ENCODE assay signal across 8 cellular contexts in the genomic region with DNA sequence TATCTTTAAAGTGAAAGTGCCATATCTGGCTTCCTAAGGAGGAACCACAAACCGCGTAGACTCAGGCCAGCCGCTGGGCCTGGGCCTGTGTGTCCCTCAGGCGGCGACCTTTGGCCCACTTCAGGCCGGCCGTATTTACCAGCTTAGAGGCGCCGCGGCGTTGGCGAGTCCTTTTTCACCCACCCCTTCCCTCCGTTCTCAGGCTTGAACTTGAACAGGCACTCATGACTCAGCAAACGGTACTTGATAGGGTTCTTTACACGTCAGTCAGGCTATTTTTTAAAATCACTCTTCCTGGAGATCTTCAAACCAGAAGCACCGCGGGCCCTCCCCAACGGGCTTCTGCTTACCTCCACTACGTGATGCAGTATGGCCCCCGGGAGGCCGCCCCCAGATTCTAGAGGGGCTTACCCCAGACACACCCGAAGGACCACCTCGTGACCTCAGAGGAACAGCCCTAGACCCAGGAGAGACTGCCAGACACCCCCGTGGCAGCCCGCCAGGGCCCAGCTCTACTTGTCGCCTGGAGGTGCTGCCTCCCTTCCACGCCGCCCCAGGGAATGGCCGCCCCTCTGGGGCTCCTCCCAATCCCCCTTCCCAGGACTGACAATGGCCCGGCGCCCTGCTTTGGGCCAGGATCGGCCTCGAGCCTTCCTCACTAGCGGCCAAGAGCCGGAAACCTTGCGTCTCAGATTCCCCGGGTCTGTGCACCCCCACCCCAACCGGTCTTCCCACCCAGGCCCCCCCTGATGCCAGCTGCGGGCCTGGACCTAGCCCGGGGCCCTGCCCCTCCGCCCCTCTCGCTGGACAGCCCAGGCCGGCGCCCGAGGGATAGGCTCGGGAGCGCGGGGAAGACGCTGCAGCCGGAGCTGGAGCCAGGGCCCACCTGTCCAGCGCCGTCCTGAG. TPM values are rescaled to one million over a fixed set of nuclear protein-coding genes. Genes with fewer than 3 reads are reported as not detected.
DNase-seq lines count a peak whose midpoint lies in the region; ATAC-seq and TF ChIP-seq lines count a peak whose summit lies in the region.

No MANE protein-coding gene starts in this region.

- DNase-seq in DMS53 treated with DMSO at 0.1 percent for 48 hours (lab: John Stamatoyannopoulos, UW; ENCODE audit: unreplicated experiment) (peak; percentile 100), Kasumi-1 (lab: John Stamatoyannopoulos, UW) (peak; percentile 97 to 98), cerebellum (ENCODE audit: low spot score) (peak; percentile 18), kidney epithelial cell (ENCODE audit: low read depth) (peak; percentile 93), NCI-H345 (lab: John Stamatoyannopoulos, UW) (no peak)
- peak; percentile 37 for DNase-seq in activated CD4-positive, alpha-beta T cell treated with anti-CD3 and anti-CD28 coated beads for 1 hour
- DNase-seq in stimulated activated CD4-positive, alpha-beta T cell treated with anti-CD3 and anti-CD28 coated beads, Interleukin-15, amount 100 ng/mL, for 1 hour (ENCODE audit: low read depth in 1 of 2, low spot score in 1 of 2): peak; percentile 13 to 46

- TF ChIP-seq CTCF in kidney epithelial cell (IDR thresholded peaks at IDR 0.05; ENCODE audit: insufficient read depth, low read length, poor library complexity, severe bottlenecking): no peak

- ATAC-seq in GM21737 (IDR thresholded peaks at IDR 0.05; ENCODE audit: unreplicated experiment): peak; percentile 89

- peak overlapping the region; percentile 34 for H3K4me3 ChIP-seq in kidney epithelial cell (ENCODE audit: low read depth, low read length)

- no peaks in the 10 kb centered on the region for H3K27me3 ChIP-seq in kidney epithelial cell (ENCODE audit: control insufficient read depth, insufficient read depth, low read length)

- no peaks in the 10 kb centered on the region for H3K36me3 ChIP-seq in kidney epithelial cell (ENCODE audit: control insufficient read depth, insufficient read depth, low read length)

RNA-seq across cellular contexts. Expression of gene IMPA2, which starts 33.8 kb away (rescaled TPM):
- 8.1 TPM for total RNA-seq in cerebellum
- 24.9 and 30.7 TPM in 2 replicates for total RNA-seq in kidney epithelial cell

RNA-seq across cellular contexts. Expression of gene MPPE1, which starts 39.4 kb away (rescaled TPM):
- total RNA-seq in cerebellum (21.6 TPM), kidney epithelial cell (23.5 and 26.6 TPM in 2 replicates)
